ENCODE assay signal across 20 cellular contexts in the genomic region with DNA sequence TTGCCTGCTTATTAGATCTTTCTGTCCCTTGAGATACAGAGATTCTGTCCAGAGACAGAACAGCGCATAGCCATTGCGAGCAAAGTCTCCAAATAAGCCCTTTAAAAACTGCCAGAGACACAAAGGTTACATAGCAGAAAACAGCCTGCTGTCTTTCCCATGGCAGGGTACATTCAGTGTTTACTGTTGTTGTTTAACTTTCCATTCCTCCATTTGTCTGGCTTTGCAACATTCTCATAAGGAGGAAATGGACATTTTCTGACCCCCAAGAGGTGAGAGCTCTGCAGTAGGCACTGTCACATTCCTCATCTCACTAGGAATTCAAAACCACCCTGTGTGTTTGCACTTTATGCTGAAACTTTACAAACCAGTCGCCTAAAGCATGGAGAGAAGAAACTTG.
"Had no signal": no experiment of that assay in that cellular context is flagged by ENCODE, and none has a peak within 500 bp of the region (broad histone marks: within the 10 kb centered on the region; RNA-seq: fewer than 3 reads in every experiment).

No MANE protein-coding gene starts in this region.

- H3K4me1 ChIP-seq: ascending aorta, lower lobe of right lung, right atrium auricular region had no signal

- H3K9me3 ChIP-seq: ascending aorta, lower lobe of right lung, neutrophil, right atrium auricular region, thyroid gland had no signal

- H3K36me3 ChIP-seq: lower lobe of right lung, neutrophil, thyroid gland, WERI-Rb-1 had no signal

- ATAC-seq: activated CD4-positive, alpha-beta T cell treated with anti-CD3 and anti-CD28 coated beads for 36 hours; activated CD8-positive, alpha-beta memory T cell treated with anti-CD3 and anti-CD28 coated beads, Interleukin-2, amount 10 ng/mL, durations not matched to agents 7 days and 5 days; activated naive CD8-positive, alpha-beta T cell treated with anti-CD3 and anti-CD28 coated beads, Interleukin-2, amount 50 U/mL, for 24 hours; lower lobe of right lung had no signal

- DNase-seq: activated CD4-positive, alpha-beta memory T cell treated with anti-CD3 and anti-CD28 coated beads for 36 hours; activated CD4-positive, alpha-beta T cell treated with anti-CD3 and anti-CD28 coated beads for 36 hours; activated CD8-positive, alpha-beta memory T cell treated with anti-CD3 and anti-CD28 coated beads, Interleukin-2, amount 10 ng/mL, durations not matched to agents 7 days and 5 days; activated naive CD4-positive, alpha-beta T cell treated with anti-CD3 and anti-CD28 coated beads for 36 hours; activated naive CD8-positive, alpha-beta T cell treated with anti-CD3 and anti-CD28 coated beads, Interleukin-2, amount 50 U/mL, for 24 hours; activated T-cell treated with anti-CD3 and anti-CD28 coated beads, Interleukin-2, amount 50 U/mL, for 1 hour; dorsolateral prefrontal cortex; erythroblast; hippocampal formation; kidney glomerular epithelial cell; lower lobe of right lung; midbrain; small intestine; thyroid gland; WERI-Rb-1 had no signal

- H3K27me3 Mint-ChIP-seq: activated CD4-positive, alpha-beta memory T cell treated with anti-CD3 and anti-CD28 coated beads for 36 hours; activated naive CD8-positive, alpha-beta T cell treated with anti-CD3 and anti-CD28 coated beads, Interleukin-2, amount 50 U/mL, for 24 hours had no signal

- H3K27me3 ChIP-seq: ascending aorta, dorsolateral prefrontal cortex, neutrophil, right atrium auricular region, thyroid gland had no signal

- H3K27ac Mint-ChIP-seq: activated CD4-positive, alpha-beta memory T cell treated with anti-CD3 and anti-CD28 coated beads for 36 hours; activated CD4-positive, alpha-beta T cell treated with anti-CD3 and anti-CD28 coated beads for 36 hours; activated CD8-positive, alpha-beta memory T cell treated with anti-CD3 and anti-CD28 coated beads, Interleukin-2, amount 10 ng/mL, durations not matched to agents 7 days and 5 days; activated naive CD4-positive, alpha-beta T cell treated with anti-CD3 and anti-CD28 coated beads for 36 hours; activated naive CD8-positive, alpha-beta T cell treated with anti-CD3 and anti-CD28 coated beads, Interleukin-2, amount 50 U/mL, for 24 hours; activated T-helper 2 cell treated with anti-CD3 and anti-CD28 coated beads, Interferon-gamma antibody, Interleukin-2, Interleukin-4, amounts not matched to agents 10 μg/mL and 5 μg/mL and 100 μg/mL, durations not matched to agents 14 hours and 24 hours and 36 hours; T-helper 1 cell treated with Interleukin-12 subunit alpha and Interleukin-12 subunit beta and Interleukin-4 antibody, amounts not matched to agents 30 μg/mL and 1 μg/mL, for 36 hours had no signal

- H3K27ac ChIP-seq: neutrophil, right atrium auricular region, WERI-Rb-1 had no signal

- H3K4me3 Mint-ChIP-seq: activated CD4-positive, alpha-beta memory T cell treated with anti-CD3 and anti-CD28 coated beads for 36 hours; activated CD4-positive, alpha-beta T cell treated with anti-CD3 and anti-CD28 coated beads for 36 hours; activated CD8-positive, alpha-beta memory T cell treated with anti-CD3 and anti-CD28 coated beads, Interleukin-2, amount 10 ng/mL, durations not matched to agents 7 days and 5 days; activated naive CD4-positive, alpha-beta T cell treated with anti-CD3 and anti-CD28 coated beads for 36 hours; activated naive CD8-positive, alpha-beta T cell treated with anti-CD3 and anti-CD28 coated beads, Interleukin-2, amount 50 U/mL, for 24 hours; T-helper 1 cell treated with Interleukin-12 subunit alpha and Interleukin-12 subunit beta and Interleukin-4 antibody, amounts not matched to agents 30 μg/mL and 1 μg/mL, for 36 hours had no signal

- H3K36me3 Mint-ChIP-seq: activated CD4-positive, alpha-beta memory T cell treated with anti-CD3 and anti-CD28 coated beads for 36 hours; activated CD8-positive, alpha-beta memory T cell treated with anti-CD3 and anti-CD28 coated beads, Interleukin-2, amount 10 ng/mL, durations not matched to agents 7 days and 5 days had no signal

- H3K9me3 Mint-ChIP-seq: activated naive CD8-positive, alpha-beta T cell treated with anti-CD3 and anti-CD28 coated beads, Interleukin-2, amount 50 U/mL, for 24 hours had no signal

- H3K4me3 ChIP-seq: ascending aorta, dorsolateral prefrontal cortex, lower lobe of right lung, right atrium auricular region, thyroid gland had no signal

- H3K4me1 Mint-ChIP-seq: activated CD4-positive, alpha-beta T cell treated with anti-CD3 and anti-CD28 coated beads for 36 hours; activated CD8-positive, alpha-beta memory T cell treated with anti-CD3 and anti-CD28 coated beads, Interleukin-2, amount 10 ng/mL, durations not matched to agents 7 days and 5 days; activated naive CD8-positive, alpha-beta T cell treated with anti-CD3 and anti-CD28 coated beads, Interleukin-2, amount 50 U/mL, for 24 hours had no signal
